1 cellular context compared by ENCODE assay signal in genomic region chr2:103669579-103669978, GRCh38.
TF ChIP-seq lines count a peak whose summit lies in the region.

No MANE protein-coding gene starts in this region.

TF ChIP-seq in GM23338, 12 proteins besides CTCF, POLR2A, EP300 and RAD21:
- TF ChIP-seq, protein P1, sequence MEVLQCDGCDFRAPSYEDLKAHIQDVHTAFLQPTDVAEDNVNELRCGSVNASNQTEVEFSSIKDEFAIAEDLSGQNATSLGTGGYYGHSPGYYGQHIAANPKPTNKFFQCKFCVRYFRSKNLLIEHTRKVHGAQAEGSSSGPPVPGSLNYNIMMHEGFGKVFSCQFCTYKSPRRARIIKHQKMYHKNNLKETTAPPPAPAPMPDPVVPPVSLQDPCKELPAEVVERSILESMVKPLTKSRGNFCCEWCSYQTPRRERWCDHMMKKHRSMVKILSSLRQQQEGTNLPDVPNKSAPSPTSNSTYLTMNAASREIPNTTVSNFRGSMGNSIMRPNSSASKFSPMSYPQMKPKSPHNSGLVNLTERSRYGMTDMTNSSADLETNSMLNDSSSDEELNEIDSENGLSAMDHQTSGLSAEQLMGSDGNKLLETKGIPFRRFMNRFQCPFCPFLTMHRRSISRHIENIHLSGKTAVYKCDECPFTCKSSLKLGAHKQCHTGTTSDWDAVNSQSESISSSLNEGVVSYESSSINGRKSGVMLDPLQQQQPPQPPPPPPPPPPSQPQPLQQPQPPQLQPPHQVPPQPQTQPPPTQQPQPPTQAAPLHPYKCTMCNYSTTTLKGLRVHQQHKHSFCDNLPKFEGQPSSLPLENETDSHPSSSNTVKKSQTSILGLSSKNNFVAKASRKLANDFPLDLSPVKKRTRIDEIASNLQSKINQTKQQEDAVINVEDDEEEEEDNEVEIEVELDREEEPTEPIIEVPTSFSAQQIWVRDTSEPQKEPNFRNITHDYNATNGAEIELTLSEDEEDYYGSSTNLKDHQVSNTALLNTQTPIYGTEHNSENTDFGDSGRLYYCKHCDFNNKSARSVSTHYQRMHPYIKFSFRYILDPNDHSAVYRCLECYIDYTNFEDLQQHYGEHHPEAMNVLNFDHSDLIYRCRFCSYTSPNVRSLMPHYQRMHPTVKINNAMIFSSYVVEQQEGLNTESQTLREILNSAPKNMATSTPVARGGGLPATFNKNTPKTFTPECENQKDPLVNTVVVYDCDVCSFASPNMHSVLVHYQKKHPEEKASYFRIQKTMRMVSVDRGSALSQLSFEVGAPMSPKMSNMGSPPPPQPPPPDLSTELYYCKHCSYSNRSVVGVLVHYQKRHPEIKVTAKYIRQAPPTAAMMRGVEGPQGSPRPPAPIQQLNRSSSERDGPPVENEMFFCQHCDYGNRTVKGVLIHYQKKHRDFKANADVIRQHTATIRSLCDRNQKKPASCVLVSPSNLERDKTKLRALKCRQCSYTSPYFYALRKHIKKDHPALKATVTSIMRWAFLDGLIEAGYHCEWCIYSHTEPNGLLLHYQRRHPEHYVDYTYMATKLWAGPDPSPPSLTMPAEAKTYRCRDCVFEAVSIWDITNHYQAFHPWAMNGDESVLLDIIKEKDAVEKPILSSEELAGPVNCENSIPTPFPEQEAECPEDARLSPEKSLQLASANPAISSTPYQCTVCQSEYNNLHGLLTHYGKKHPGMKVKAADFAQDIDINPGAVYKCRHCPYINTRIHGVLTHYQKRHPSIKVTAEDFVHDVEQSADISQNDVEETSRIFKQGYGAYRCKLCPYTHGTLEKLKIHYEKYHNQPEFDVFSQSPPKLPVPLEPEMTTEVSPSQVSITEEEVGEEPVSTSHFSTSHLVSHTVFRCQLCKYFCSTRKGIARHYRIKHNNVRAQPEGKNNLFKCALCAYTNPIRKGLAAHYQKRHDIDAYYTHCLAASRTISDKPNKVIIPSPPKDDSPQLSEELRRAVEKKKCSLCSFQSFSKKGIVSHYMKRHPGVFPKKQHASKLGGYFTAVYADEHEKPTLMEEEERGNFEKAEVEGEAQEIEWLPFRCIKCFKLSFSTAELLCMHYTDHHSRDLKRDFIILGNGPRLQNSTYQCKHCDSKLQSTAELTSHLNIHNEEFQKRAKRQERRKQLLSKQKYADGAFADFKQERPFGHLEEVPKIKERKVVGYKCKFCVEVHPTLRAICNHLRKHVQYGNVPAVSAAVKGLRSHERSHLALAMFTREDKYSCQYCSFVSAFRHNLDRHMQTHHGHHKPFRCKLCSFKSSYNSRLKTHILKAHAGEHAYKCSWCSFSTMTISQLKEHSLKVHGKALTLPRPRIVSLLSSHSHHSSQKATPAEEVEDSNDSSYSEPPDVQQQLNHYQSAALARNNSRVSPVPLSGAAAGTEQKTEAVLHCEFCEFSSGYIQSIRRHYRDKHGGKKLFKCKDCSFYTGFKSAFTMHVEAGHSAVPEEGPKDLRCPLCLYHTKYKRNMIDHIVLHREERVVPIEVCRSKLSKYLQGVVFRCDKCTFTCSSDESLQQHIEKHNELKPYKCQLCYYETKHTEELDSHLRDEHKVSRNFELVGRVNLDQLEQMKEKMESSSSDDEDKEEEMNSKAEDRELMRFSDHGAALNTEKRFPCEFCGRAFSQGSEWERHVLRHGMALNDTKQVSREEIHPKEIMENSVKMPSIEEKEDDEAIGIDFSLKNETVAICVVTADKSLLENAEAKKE (CRISPR knock-in tag; IDR thresholded peaks at IDR 0.05): no peak
- TF ChIP-seq POLR2AphosphoS5 (IDR thresholded peaks at IDR 0.05; ENCODE audit: low read depth) (no peak), ZNF114 (CRISPR knock-in tag; IDR thresholded peaks at IDR 0.05) (no peak)
- TF ChIP-seq, protein P2, sequence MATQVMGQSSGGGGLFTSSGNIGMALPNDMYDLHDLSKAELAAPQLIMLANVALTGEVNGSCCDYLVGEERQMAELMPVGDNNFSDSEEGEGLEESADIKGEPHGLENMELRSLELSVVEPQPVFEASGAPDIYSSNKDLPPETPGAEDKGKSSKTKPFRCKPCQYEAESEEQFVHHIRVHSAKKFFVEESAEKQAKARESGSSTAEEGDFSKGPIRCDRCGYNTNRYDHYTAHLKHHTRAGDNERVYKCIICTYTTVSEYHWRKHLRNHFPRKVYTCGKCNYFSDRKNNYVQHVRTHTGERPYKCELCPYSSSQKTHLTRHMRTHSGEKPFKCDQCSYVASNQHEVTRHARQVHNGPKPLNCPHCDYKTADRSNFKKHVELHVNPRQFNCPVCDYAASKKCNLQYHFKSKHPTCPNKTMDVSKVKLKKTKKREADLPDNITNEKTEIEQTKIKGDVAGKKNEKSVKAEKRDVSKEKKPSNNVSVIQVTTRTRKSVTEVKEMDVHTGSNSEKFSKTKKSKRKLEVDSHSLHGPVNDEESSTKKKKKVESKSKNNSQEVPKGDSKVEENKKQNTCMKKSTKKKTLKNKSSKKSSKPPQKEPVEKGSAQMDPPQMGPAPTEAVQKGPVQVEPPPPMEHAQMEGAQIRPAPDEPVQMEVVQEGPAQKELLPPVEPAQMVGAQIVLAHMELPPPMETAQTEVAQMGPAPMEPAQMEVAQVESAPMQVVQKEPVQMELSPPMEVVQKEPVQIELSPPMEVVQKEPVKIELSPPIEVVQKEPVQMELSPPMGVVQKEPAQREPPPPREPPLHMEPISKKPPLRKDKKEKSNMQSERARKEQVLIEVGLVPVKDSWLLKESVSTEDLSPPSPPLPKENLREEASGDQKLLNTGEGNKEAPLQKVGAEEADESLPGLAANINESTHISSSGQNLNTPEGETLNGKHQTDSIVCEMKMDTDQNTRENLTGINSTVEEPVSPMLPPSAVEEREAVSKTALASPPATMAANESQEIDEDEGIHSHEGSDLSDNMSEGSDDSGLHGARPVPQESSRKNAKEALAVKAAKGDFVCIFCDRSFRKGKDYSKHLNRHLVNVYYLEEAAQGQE (IDR thresholded peaks at IDR 0.05; ENCODE audit: unreplicated experiment): no peak
